Comparison of ENCODE assay signal across 19 cellular contexts in genomic region chr13:111303559-111303958, GRCh38. TPM values are rescaled to one million over a fixed set of nuclear protein-coding genes. Genes with fewer than 3 reads are reported as not detected.
DNase-seq lines count a peak whose midpoint lies in the region; ATAC-seq and TF ChIP-seq lines count a peak whose summit lies in the region.
"Had no signal": no experiment of that assay in that cellular context is flagged by ENCODE, and none has a peak within 500 bp of the region (broad histone marks: within the 10 kb centered on the region; RNA-seq: fewer than 3 reads in every experiment).

No MANE protein-coding gene starts in this region.

- H3K9me3 Mint-ChIP-seq in activated CD8-positive, alpha-beta memory T cell treated with anti-CD3 and anti-CD28 coated beads, Interleukin-2, amount 10 ng/mL, durations not matched to agents 7 days and 5 days (ENCODE audit: low read depth) = peaks cover under 1% of the 10 kb centered on the region
- H3K9me3 Mint-ChIP-seq in endothelial cell (ENCODE audit: unreplicated experiment) = no peaks in the 10 kb centered on the region
- peaks cover 4% of the 10 kb centered on the region for H3K9me3 Mint-ChIP-seq in osteocyte (ENCODE audit: unreplicated experiment)
- H3K9me3 Mint-ChIP-seq in activated CD4-positive, alpha-beta T cell treated with anti-CD3 and anti-CD28 coated beads, Interleukin-2, amount 10 ng/mL, durations not matched to agents 24 days and 14 days = peaks cover 5% of the 10 kb centered on the region

- H3K4me3 Mint-ChIP-seq in activated CD8-positive, alpha-beta memory T cell treated with anti-CD3 and anti-CD28 coated beads, Interleukin-2, amount 10 ng/mL, durations not matched to agents 7 days and 5 days = no peak overlapping the region
- H3K4me3 Mint-ChIP-seq in endothelial cell (ENCODE audit: unreplicated experiment) = peak overlapping the region; percentile 77
- no peak overlapping the region for H3K4me3 Mint-ChIP-seq in osteocyte (ENCODE audit: unreplicated experiment)
- H3K4me3 Mint-ChIP-seq in activated CD4-positive, alpha-beta T cell treated with anti-CD3 and anti-CD28 coated beads, Interleukin-2, amount 10 ng/mL, durations not matched to agents 24 days and 14 days = no peak overlapping the region
- H3K4me3 Mint-ChIP-seq: CD4-positive, CD25-positive, alpha-beta regulatory T cell had no signal

- H3K36me3 Mint-ChIP-seq in activated CD8-positive, alpha-beta memory T cell treated with anti-CD3 and anti-CD28 coated beads, Interleukin-2, amount 10 ng/mL, durations not matched to agents 7 days and 5 days = peaks cover 63% of the 10 kb centered on the region
- H3K36me3 Mint-ChIP-seq in endothelial cell (ENCODE audit: low read depth, unreplicated experiment) (peaks cover 60% of the 10 kb centered on the region), osteocyte (ENCODE audit: unreplicated experiment) (peaks cover 67% of the 10 kb centered on the region)
- H3K36me3 Mint-ChIP-seq in activated CD4-positive, alpha-beta T cell treated with anti-CD3 and anti-CD28 coated beads, Interleukin-2, amount 10 ng/mL, durations not matched to agents 24 days and 14 days (ENCODE audit: low read depth) = peaks cover 67% of the 10 kb centered on the region

- DNase-seq in activated CD8-positive, alpha-beta memory T cell treated with anti-CD3 and anti-CD28 coated beads, Interleukin-2, amount 10 ng/mL, durations not matched to agents 7 days and 5 days = no peak
- no peak for DNase-seq in activated CD8-positive, alpha-beta memory T cell treated with anti-CD3 and anti-CD28 coated beads, Interleukin-2, amount 50 U/mL, for 4 hours
- DNase-seq in endothelial cell (ENCODE audit: low spot score) (no peak), osteocyte (ENCODE audit: extremely low spot score, unreplicated experiment) (no peak), substantia nigra (lab: John Stamatoyannopoulos, UW) (no peak), amygdala (lab: John Stamatoyannopoulos, UW) (no peak)
- no peak for DNase-seq in activated CD4-positive, alpha-beta T cell treated with anti-CD3 and anti-CD28 coated beads, Interleukin-2, amount 10 ng/mL, durations not matched to agents 24 days and 14 days
- DNase-seq: CD4-positive, CD25-positive, alpha-beta regulatory T cell; DMS79; KBM-7; NCI-H1048; NCI-H1694; NCI-H2107; NCI-H226; NCI-H526 treated with DMSO at 0.1 percent for 48 hours had no signal

- H3K27ac ChIP-seq in substantia nigra (ENCODE audit: low read depth, low read length, poor library complexity, severe bottlenecking) = no peak overlapping the region

- ATAC-seq in activated CD8-positive, alpha-beta memory T cell treated with anti-CD3 and anti-CD28 coated beads, Interleukin-2, amount 10 ng/mL, durations not matched to agents 7 days and 5 days = no peak
- ATAC-seq in HG02981 (IDR thresholded peaks at IDR 0.05; ENCODE audit: unreplicated experiment) = peak; percentile 9

- H3K4me1 Mint-ChIP-seq in activated CD8-positive, alpha-beta memory T cell treated with anti-CD3 and anti-CD28 coated beads, Interleukin-2, amount 10 ng/mL, durations not matched to agents 7 days and 5 days = peaks cover 27% of the 10 kb centered on the region
- H3K4me1 Mint-ChIP-seq in endothelial cell (ENCODE audit: unreplicated experiment) (no peaks in the 10 kb centered on the region), osteocyte (ENCODE audit: unreplicated experiment) (peaks cover 17% of the 10 kb centered on the region)
- H3K4me1 Mint-ChIP-seq in activated CD4-positive, alpha-beta T cell treated with anti-CD3 and anti-CD28 coated beads, Interleukin-2, amount 10 ng/mL, durations not matched to agents 24 days and 14 days = peaks cover 10% of the 10 kb centered on the region
- H3K4me1 Mint-ChIP-seq: CD4-positive, CD25-positive, alpha-beta regulatory T cell had no signal

- intact Hi-C loops in activated CD4-positive, alpha-beta T cell treated with anti-CD3 and anti-CD28 coated beads, Interleukin-2, amount 10 ng/mL, durations not matched to agents 24 days and 14 days (cut with micrococcal nuclease) = no loop called here

- CTCF ChIA-PET in activated CD8-positive, alpha-beta memory T cell treated with anti-CD3 and anti-CD28 coated beads, Interleukin-2, amount 10 ng/mL, durations not matched to agents 7 days and 5 days (lab: Charles Lee) = no interaction called here

- no peak for TF ChIP-seq CTCF in endothelial cell (IDR thresholded peaks at IDR 0.05; ENCODE audit: unreplicated experiment)
- no peak for TF ChIP-seq CTCF in osteocyte (IDR thresholded peaks at IDR 0.05)

- H3K27ac Mint-ChIP-seq in activated CD8-positive, alpha-beta memory T cell treated with anti-CD3 and anti-CD28 coated beads, Interleukin-2, amount 10 ng/mL, durations not matched to agents 7 days and 5 days = peak overlapping the region; percentile 91
- H3K27ac Mint-ChIP-seq in endothelial cell (ENCODE audit: unreplicated experiment) = no peak overlapping the region
- no peak overlapping the region for H3K27ac Mint-ChIP-seq in osteocyte (ENCODE audit: unreplicated experiment)
- no peak overlapping the region for H3K27ac Mint-ChIP-seq in activated CD4-positive, alpha-beta T cell treated with anti-CD3 and anti-CD28 coated beads, Interleukin-2, amount 10 ng/mL, durations not matched to agents 24 days and 14 days
- H3K27ac Mint-ChIP-seq: CD4-positive, CD25-positive, alpha-beta regulatory T cell had no signal

- H3K27me3 Mint-ChIP-seq in activated CD8-positive, alpha-beta memory T cell treated with anti-CD3 and anti-CD28 coated beads, Interleukin-2, amount 10 ng/mL, durations not matched to agents 7 days and 5 days = no peaks in the 10 kb centered on the region
- H3K27me3 Mint-ChIP-seq in endothelial cell (ENCODE audit: unreplicated experiment) = peaks cover 12% of the 10 kb centered on the region
- H3K27me3 Mint-ChIP-seq in osteocyte (ENCODE audit: unreplicated experiment) = no peaks in the 10 kb centered on the region
- H3K27me3 Mint-ChIP-seq in activated CD4-positive, alpha-beta T cell treated with anti-CD3 and anti-CD28 coated beads, Interleukin-2, amount 10 ng/mL, durations not matched to agents 24 days and 14 days = no peaks in the 10 kb centered on the region
- H3K27me3 Mint-ChIP-seq: CD4-positive, CD25-positive, alpha-beta regulatory T cell had no signal

RNA-seq across cellular contexts. Expression of gene TEX29, which starts 16.9 kb away (rescaled TPM):
- total RNA-seq in activated CD8-positive, alpha-beta memory T cell treated with anti-CD3 and anti-CD28 coated beads, Interleukin-2, amount 10 ng/mL, durations not matched to agents 7 days and 5 days = under 1 TPM; 0.40 to 0.96 TPM
- total RNA-seq in endothelial cell (ENCODE audit: unreplicated experiment) (0.54 TPM), osteocyte (1.9 TPM in 1 of 2 replicates, not detected in the other)
- 0.50 and 0.51 TPM in 2 replicates for total RNA-seq in activated CD4-positive, alpha-beta T cell treated with anti-CD3 and anti-CD28 coated beads, Interleukin-2, amount 10 ng/mL, durations not matched to agents 24 days and 14 days
- total RNA-seq: CD4-positive, CD25-positive, alpha-beta regulatory T cell; G401; H1; M059J had no signal
